8 cellular contexts compared by ENCODE assay signal in genomic region chr3:53200501-53201189, GRCh38.
"Had no signal": no experiment of that assay in that cellular context is flagged by ENCODE, and none has a peak within 500 bp of the region (broad histone marks: within the 10 kb centered on the region; RNA-seq: fewer than 3 reads in every experiment).

No MANE protein-coding gene starts in this region.

- ATAC-seq: GM23338, K562 had no signal

- H3K4me3 ChIP-seq: GM23338, K562 had no signal

- DNase-seq: H9, HCEC 1CT, IMR-90, KG1 had no signal

- H3K4me3 Mint-ChIP-seq: GM23338, H9 had no signal

- FAIRE-seq: H1, HTR-8/SVneo, K562 had no signal

- H3K27ac Mint-ChIP-seq: GM23338 had no signal
